Comparison of ENCODE assay signal across 11 cellular contexts in the genomic region with DNA sequence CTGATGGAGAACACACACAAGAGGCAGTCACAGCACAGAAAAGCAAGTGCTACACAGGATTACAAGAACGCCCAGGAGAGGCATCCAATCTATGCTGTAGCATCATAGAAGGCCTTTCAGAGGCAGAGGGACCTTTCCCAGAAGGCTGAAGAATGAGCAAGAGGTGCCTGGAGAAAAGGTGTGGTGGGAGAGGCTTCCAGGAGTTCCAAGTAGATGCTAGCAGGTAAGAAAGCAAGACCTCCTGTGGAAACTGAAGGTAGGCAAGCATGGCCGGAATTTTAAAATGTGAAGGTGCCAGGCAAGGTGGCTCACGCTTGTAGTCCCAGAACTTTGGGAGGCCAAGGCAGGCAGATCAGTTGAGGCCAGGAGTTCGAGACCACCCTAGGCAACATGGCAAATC.
DNase-seq lines count a peak whose midpoint lies in the region; ATAC-seq and TF ChIP-seq lines count a peak whose summit lies in the region.
"Had no signal": no experiment of that assay in that cellular context is flagged by ENCODE, and none has a peak within 500 bp of the region (broad histone marks: within the 10 kb centered on the region; RNA-seq: fewer than 3 reads in every experiment).

No MANE protein-coding gene starts in this region.

- H3K27me3 Mint-ChIP-seq in T-helper 1 cell treated with Interleukin-12 subunit alpha and Interleukin-12 subunit beta and Interleukin-4 antibody, amounts not matched to agents 30 μg/mL and 1 μg/mL, for 36 hours (ENCODE audit: low read depth): no peaks in the 10 kb centered on the region
- no peaks in the 10 kb centered on the region for H3K27me3 Mint-ChIP-seq in stimulated activated memory B cell treated with anti-CD40 and anti-IgM and Interleukin-4, amounts not matched to agents 10 μg/mL and 1 μg/mL and 100 μg/mL, for 72 hours

- H3K27me3 ChIP-seq in RWPE2 (ENCODE audit: insufficient read depth, poor library complexity, severe bottlenecking): no peaks in the 10 kb centered on the region
- H3K27me3 ChIP-seq: cardiac muscle cell had no signal

- H3K4me1 ChIP-seq in RWPE2 (ENCODE audit: insufficient read depth, poor library complexity, severe bottlenecking): peaks cover 19% of the 10 kb centered on the region

- H3K36me3 ChIP-seq in RWPE2 (ENCODE audit: low read depth): peaks cover 4% of the 10 kb centered on the region
- H3K36me3 ChIP-seq: cardiac muscle cell had no signal

- no peaks in the 10 kb centered on the region for H3K9me3 Mint-ChIP-seq in T-helper 1 cell treated with Interleukin-12 subunit alpha and Interleukin-12 subunit beta and Interleukin-4 antibody, amounts not matched to agents 30 μg/mL and 1 μg/mL, for 36 hours
- no peaks in the 10 kb centered on the region for H3K9me3 Mint-ChIP-seq in stimulated activated memory B cell treated with anti-CD40 and anti-IgM and Interleukin-4, amounts not matched to agents 10 μg/mL and 1 μg/mL and 100 μg/mL, for 72 hours

- H3K4me3 ChIP-seq in RWPE2 (ENCODE audit: severe bottlenecking): no peak overlapping the region
- H3K4me3 ChIP-seq in foreskin fibroblast (ENCODE audit: low read depth in 1 of 2, low read length in 2 of 2): peak overlapping the region; percentile 89 to 96

- H3K9me3 ChIP-seq in RWPE2 (ENCODE audit: severe bottlenecking): no peaks in the 10 kb centered on the region

- H3K4me3 Mint-ChIP-seq in T-helper 1 cell treated with Interleukin-12 subunit alpha and Interleukin-12 subunit beta and Interleukin-4 antibody, amounts not matched to agents 30 μg/mL and 1 μg/mL, for 36 hours: peak overlapping the region; percentile 26
- H3K4me3 Mint-ChIP-seq in stimulated activated memory B cell treated with anti-CD40 and anti-IgM and Interleukin-4, amounts not matched to agents 10 μg/mL and 1 μg/mL and 100 μg/mL, for 72 hours: peak overlapping the region; percentile 95

- TF ChIP-seq CTCF in RWPE2 (IDR thresholded peaks at IDR 0.05; ENCODE audit: poor library complexity, severe bottlenecking): no peak
- TF ChIP-seq CTCF in foreskin fibroblast (IDR thresholded peaks at IDR 0.05; ENCODE audit: low read depth, low read length): no peak

- ATAC-seq in RWPE2 (ENCODE audit: low read depth): peak; percentile 2; the same call in 1 of the 3 replicates
- no peak for ATAC-seq in stimulated activated memory B cell treated with anti-CD40 and anti-IgM and Interleukin-4, amounts not matched to agents 10 μg/mL and 1 μg/mL and 100 μg/mL, for 72 hours
- ATAC-seq in HG03571 (IDR thresholded peaks at IDR 0.05; ENCODE audit: unreplicated experiment): no peak

- peak overlapping the region; percentile 78 for H3K27ac ChIP-seq in RWPE2 (ENCODE audit: poor library complexity, severe bottlenecking)
- H3K27ac ChIP-seq: cardiac muscle cell had no signal

- H3K36me3 Mint-ChIP-seq in T-helper 1 cell treated with Interleukin-12 subunit alpha and Interleukin-12 subunit beta and Interleukin-4 antibody, amounts not matched to agents 30 μg/mL and 1 μg/mL, for 36 hours (ENCODE audit: low read depth): peaks cover 23% of the 10 kb centered on the region
- peaks cover 36% of the 10 kb centered on the region for H3K36me3 Mint-ChIP-seq in stimulated activated memory B cell treated with anti-CD40 and anti-IgM and Interleukin-4, amounts not matched to agents 10 μg/mL and 1 μg/mL and 100 μg/mL, for 72 hours

- peaks cover 54% of the 10 kb centered on the region for H3K4me1 Mint-ChIP-seq in T-helper 1 cell treated with Interleukin-12 subunit alpha and Interleukin-12 subunit beta and Interleukin-4 antibody, amounts not matched to agents 30 μg/mL and 1 μg/mL, for 36 hours (ENCODE audit: low read depth)
- peaks cover 73% of the 10 kb centered on the region for H3K4me1 Mint-ChIP-seq in stimulated activated memory B cell treated with anti-CD40 and anti-IgM and Interleukin-4, amounts not matched to agents 10 μg/mL and 1 μg/mL and 100 μg/mL, for 72 hours

- DNase-seq in T-helper 1 cell (no peak), RWPE2 (ENCODE audit: low spot score) (no peak), foreskin fibroblast (no peak), HUDEP-2 (lab: John Stamatoyannopoulos, UW; ENCODE audit: unreplicated experiment in 76 of 76) (no peak)
- no peak for DNase-seq in stimulated activated CD4-positive, alpha-beta T cell treated with anti-CD3 and anti-CD28 coated beads, Interleukin-2, amount 100 ng/mL, for 48 hours
- DNase-seq: 8988T, NCI-H187 had no signal

- H3K27ac Mint-ChIP-seq in T-helper 1 cell treated with Interleukin-12 subunit alpha and Interleukin-12 subunit beta and Interleukin-4 antibody, amounts not matched to agents 30 μg/mL and 1 μg/mL, for 36 hours: no peak overlapping the region
- H3K27ac Mint-ChIP-seq in stimulated activated memory B cell treated with anti-CD40 and anti-IgM and Interleukin-4, amounts not matched to agents 10 μg/mL and 1 μg/mL and 100 μg/mL, for 72 hours: peak overlapping the region; percentile 95
